Comparison of ENCODE assay signal across 39 cellular contexts in genomic region chr20:23065438-23066201, GRCh38. TPM values are rescaled to one million over a fixed set of nuclear protein-coding genes. Genes with fewer than 3 reads are reported as not detected.
"Had no signal": no experiment of that assay in that cellular context is flagged by ENCODE, and none has a peak within 500 bp of the region (broad histone marks: within the 10 kb centered on the region; RNA-seq: fewer than 3 reads in every experiment).

No MANE protein-coding gene starts in this region.

- DNase-seq: activated B cell treated with CpG ODN at 0.5 μM for 24 hours; activated CD4-positive, alpha-beta memory T cell treated with anti-CD3 and anti-CD28 coated beads for 36 hours; activated CD4-positive, alpha-beta T cell treated with anti-CD3 and anti-CD28 coated beads for 4 hours; activated CD4-positive, alpha-beta T cell treated with anti-CD3 and anti-CD28 coated beads, Interleukin-2, amount 50 U/mL, for 1 hour; activated CD4-positive, CD25-positive, alpha-beta regulatory T cell treated with anti-CD3 and anti-CD28 coated beads, Interleukin-2, amount 50 U/mL, for 72 hours; activated CD8-positive, alpha-beta memory T cell treated with anti-CD3 and anti-CD28 coated beads, Interleukin-2, amount 50 U/mL, for 4 hours; activated gamma-delta T cell treated with Interleukin-2 at 50 U/mL for 16 hours; activated naive CD4-positive, alpha-beta T cell treated with anti-CD3 and anti-CD28 coated beads for 36 hours; activated T-cell treated with anti-CD3 and anti-CD28 coated beads for 4 hours; activated T-cell treated with anti-CD3 and anti-CD28 coated beads, Interleukin-2, amount 50 U/mL, for 4 hours; adrenal gland; anterior cingulate cortex; central memory CD4-positive, alpha-beta T cell; Kasumi-1; MG63; NCI-H1048; NCI-H1105 treated with DMSO at 0.1 percent for 48 hours; NCI-H1436; NCI-H1694; NCI-H1930; NCI-H2081 treated with DMSO at 0.1 percent for 48 hours; NCI-H345; NCI-H524 treated with DMSO at 0.1 percent for 48 hours; NCI-H748 treated with DMSO at 0.1 percent for 48 hours; NK-92 treated with Interleukin-12 subunit alpha and Interleukin-12 subunit beta, amount 100 ng/mL, for 24 hours; PC-3; Peyer's patch; SIG-M5; T-cell; T-helper 17 cell; T-helper 9 cell had no signal

- H3K27me3 ChIP-seq: adrenal gland, MG63, Peyer's patch had no signal

- H3K36me3 ChIP-seq: adrenal gland, MG63, Peyer's patch had no signal

- ATAC-seq: activated naive CD4-positive, alpha-beta T cell treated with anti-CD3 and anti-CD28 coated beads, Interleukin-2, amount 50 U/mL, for 72 hours; activated T-cell treated with anti-CD3 and anti-CD28 coated beads, Interleukin-2, amount 50 U/mL, for 4 hours; PC-3; Right ventricle myocardium inferior; SK-N-SH treated with all-trans-retinoic acid at 6 μM for 48 hours; T-cell; T-helper 17 cell had no signal

- H3K4me3 ChIP-seq: adrenal gland, MG63, Peyer's patch had no signal

- H3K9me3 ChIP-seq: adrenal gland, MG63, Peyer's patch had no signal

- H3K27ac ChIP-seq: adrenal gland, Peyer's patch, RWPE1, VCaP had no signal

RNA-seq across cellular contexts. Expression of gene THBD, which starts 16.1 kb away (rescaled TPM):
- total RNA-seq: activated B cell treated with CpG ODN at 0.5 μM for 24 hours; activated CD4-positive, alpha-beta memory T cell treated with anti-CD3 and anti-CD28 coated beads for 36 hours; activated naive CD4-positive, alpha-beta T cell treated with anti-CD3 and anti-CD28 coated beads for 36 hours; activated naive CD4-positive, alpha-beta T cell treated with anti-CD3 and anti-CD28 coated beads, Interleukin-2, amount 50 U/mL, for 72 hours; activated T-helper 1 cell treated with anti-CD3 and anti-CD28 coated beads, Interleukin-12 subunit alpha, Interleukin-12 subunit beta, Interleukin-2, Interleukin-4 antibody, amounts not matched to agents 30 ng/mL and 10 ng/mL and 1 ng/mL, durations not matched to agents 14 hours and 24 hours and 36 hours; SK-MEL-5 had no signal

RNA-seq across cellular contexts. Expression of gene CD93, which starts 20.5 kb away (rescaled TPM):
- total RNA-seq: activated B cell treated with CpG ODN at 0.5 μM for 24 hours, NCI-H460, PC-3, SK-MEL-5 had no signal

RNA-seq across cellular contexts. Expression of gene SSTR4, which starts 30.5 kb away (rescaled TPM):
- total RNA-seq: activated B cell treated with CpG ODN at 0.5 μM for 24 hours; activated CD4-positive, alpha-beta memory T cell treated with anti-CD3 and anti-CD28 coated beads for 36 hours; activated naive CD4-positive, alpha-beta T cell treated with anti-CD3 and anti-CD28 coated beads for 36 hours; activated naive CD4-positive, alpha-beta T cell treated with anti-CD3 and anti-CD28 coated beads, Interleukin-2, amount 50 U/mL, for 72 hours; activated T-cell treated with anti-CD3 and anti-CD28 coated beads, Interleukin-2, amount 50 U/mL, for 4 hours; activated T-helper 1 cell treated with anti-CD3 and anti-CD28 coated beads, Interleukin-12 subunit alpha, Interleukin-12 subunit beta, Interleukin-2, Interleukin-4 antibody, amounts not matched to agents 30 ng/mL and 10 ng/mL and 1 ng/mL, durations not matched to agents 14 hours and 24 hours and 36 hours; adrenal gland; NCI-H460; PC-3; Peyer's patch; Right ventricle myocardium inferior; SK-MEL-5; T-cell; T-helper 17 cell had no signal
- polyA plus RNA-seq: adrenal gland had no signal
